ENCODE assay signal across 8 cellular contexts in the genomic region with DNA sequence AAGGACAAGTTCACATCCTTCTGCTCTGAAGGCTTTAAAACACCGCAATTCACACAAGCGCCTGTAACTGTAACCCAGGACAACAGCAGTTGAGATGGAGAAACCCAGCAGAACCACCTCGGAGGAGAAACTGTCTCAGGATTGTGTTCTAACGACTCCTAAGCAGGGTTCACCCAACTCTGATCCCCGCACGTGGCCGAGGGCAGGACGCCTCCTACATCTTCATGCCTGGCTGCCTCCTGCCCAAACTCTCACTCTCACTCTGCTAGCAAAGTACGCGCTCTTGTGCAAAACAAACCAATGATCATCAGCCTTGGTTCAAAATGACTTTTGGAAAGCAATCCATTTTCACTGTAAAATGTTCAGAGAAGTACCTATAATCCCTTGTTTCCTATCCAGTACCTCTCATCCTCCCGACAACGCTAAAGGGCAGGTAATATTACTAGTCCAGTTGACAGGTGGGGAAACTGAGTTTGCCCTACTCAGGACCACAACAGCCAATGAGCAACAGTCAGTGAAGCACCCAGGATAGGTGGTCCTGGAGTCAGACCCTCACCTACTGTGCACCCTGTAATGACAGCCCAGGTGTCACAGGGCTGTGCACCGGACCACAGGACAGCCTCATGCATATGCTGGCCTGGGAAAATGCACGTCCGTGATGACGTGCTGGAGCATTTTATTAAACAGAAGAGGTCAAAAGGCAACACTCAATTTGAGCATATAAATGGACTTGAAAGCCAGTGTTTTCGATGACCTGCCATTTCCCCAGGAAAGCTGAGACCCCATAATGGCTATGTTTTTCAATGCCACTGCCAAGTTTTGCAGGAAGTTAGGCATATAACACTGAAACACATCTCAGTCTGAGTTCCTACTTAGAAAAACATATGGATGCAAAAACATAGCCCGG. TPM values are rescaled to one million over a fixed set of nuclear protein-coding genes. Genes with fewer than 3 reads are reported as not detected.
DNase-seq lines count a peak whose midpoint lies in the region; ATAC-seq, FAIRE-seq and TF ChIP-seq lines count a peak whose summit lies in the region.

No MANE protein-coding gene starts in this region.

- no peaks in the 10 kb centered on the region for H3K36me3 ChIP-seq in right atrium auricular region
- no peaks in the 10 kb centered on the region for H3K36me3 ChIP-seq in kidney (ENCODE audit: control insufficient read depth in 1 of 2, insufficient read depth in 2 of 2, low read length in 2 of 2)
- no peaks in the 10 kb centered on the region for H3K36me3 ChIP-seq in uterus

- H3K9me3 Mint-ChIP-seq in activated naive CD4-positive, alpha-beta T cell treated with anti-CD3 and anti-CD28 coated beads for 36 hours = no peaks in the 10 kb centered on the region

- no peak for TF ChIP-seq POLR2A in uterus (IDR thresholded peaks at IDR 0.05)

- no peak for DNase-seq in right atrium auricular region (ENCODE audit: low spot score)
- no peak for DNase-seq in left cardiac atrium
- no peak for DNase-seq in kidney
- DNase-seq in uterus = no peak
- DNase-seq in OCI-M2 (lab: John Stamatoyannopoulos, UW; ENCODE audit: unreplicated experiment) = no peak
- no peak for DNase-seq in activated naive CD4-positive, alpha-beta T cell treated with anti-CD3 and anti-CD28 coated beads for 36 hours

- peaks cover 0 to 66% of the 10 kb centered on the region in 2 donors for H3K4me1 ChIP-seq in right atrium auricular region
- H3K4me1 ChIP-seq in kidney (ENCODE audit: control insufficient read depth in 1 of 2, insufficient read depth in 1 of 2, low read depth in 1 of 2, low read length in 2 of 2) = peaks cover 30 to 33% of the 10 kb centered on the region in 2 donors
- H3K4me1 ChIP-seq in uterus = peaks cover 5 to 12% of the 10 kb centered on the region in 2 donors

- no peak for FAIRE-seq in kidney (lab: Jason Lieb, UNC)

- H3K27ac ChIP-seq in right atrium auricular region (peak overlapping the region; percentile 81 to 83), VCaP (peak overlapping the region; percentile 18), kidney (ENCODE audit: low read depth in 2 of 2, low read length in 2 of 2) (peak overlapping the region; percentile 3 to 62), uterus (peak overlapping the region; percentile 52 to 82)

- CTCF ChIA-PET in activated naive CD4-positive, alpha-beta T cell treated with anti-CD3 and anti-CD28 coated beads for 36 hours (lab: Charles Lee) = no interaction called here

- H3K4me3 ChIP-seq in right atrium auricular region = no peak overlapping the region
- H3K4me3 ChIP-seq in kidney (ENCODE audit: low read length in 2 of 2) = peak overlapping the region in 1 of 2 donors; percentile 20
- no peak overlapping the region for H3K4me3 ChIP-seq in uterus

- H3K27me3 Mint-ChIP-seq in activated naive CD4-positive, alpha-beta T cell treated with anti-CD3 and anti-CD28 coated beads for 36 hours (ENCODE audit: low read depth) = no peaks in the 10 kb centered on the region

- intact Hi-C loops in left cardiac atrium (cut with DNase I) = no loop called here
- intact Hi-C loops in kidney (cut with DNase I) = no loop called here
- intact Hi-C loops in uterus (cut with DNase I; ENCODE audit: low total_unique reads) = no loop called here
- intact Hi-C loops in activated naive CD4-positive, alpha-beta T cell treated with anti-CD3 and anti-CD28 coated beads for 36 hours (cut with micrococcal nuclease) = no loop called here

- H3K4me3 Mint-ChIP-seq in activated naive CD4-positive, alpha-beta T cell treated with anti-CD3 and anti-CD28 coated beads for 36 hours = no peak overlapping the region

- no peak overlapping the region for H3K9ac ChIP-seq in kidney (ENCODE audit: low read length in 2 of 2)

- peaks cover 51% of the 10 kb centered on the region for H3K4me1 Mint-ChIP-seq in activated naive CD4-positive, alpha-beta T cell treated with anti-CD3 and anti-CD28 coated beads for 36 hours (ENCODE audit: low read depth)

- H3K9me3 ChIP-seq in right atrium auricular region (no peaks in the 10 kb centered on the region), kidney (ENCODE audit: control insufficient read depth in 1 of 2, low read length in 2 of 2) (no peaks in the 10 kb centered on the region), uterus (no peaks in the 10 kb centered on the region)

- H3K36me3 Mint-ChIP-seq in activated naive CD4-positive, alpha-beta T cell treated with anti-CD3 and anti-CD28 coated beads for 36 hours (ENCODE audit: low read depth) = peaks cover 9% of the 10 kb centered on the region

- ATAC-seq in left cardiac atrium (no peak), HG03521 (IDR thresholded peaks at IDR 0.05; ENCODE audit: unreplicated experiment) (no peak)

- H3K27me3 ChIP-seq in right atrium auricular region (no peaks in the 10 kb centered on the region), uterus (no peaks in the 10 kb centered on the region)

- H3K27ac Mint-ChIP-seq in activated naive CD4-positive, alpha-beta T cell treated with anti-CD3 and anti-CD28 coated beads for 36 hours = no peak overlapping the region

- TF ChIP-seq CTCF in right atrium auricular region (IDR thresholded peaks at IDR 0.05) (no peak), VCaP (conservative IDR thresholded peaks at IDR 0.05) (no peak), kidney (IDR thresholded peaks at IDR 0.05; ENCODE audit: borderline replicate concordance, extremely low read depth, insufficient read depth) (no peak), uterus (IDR thresholded peaks at IDR 0.05) (no peak)

RNA-seq across cellular contexts. Expression of gene EPS15L1, which starts 25.4 kb away (rescaled TPM):
- total RNA-seq in right atrium auricular region (10 to 100 TPM; 24.0 to 27.4 TPM), left cardiac atrium (10 to 100 TPM; 59.9 to 67.4 TPM), kidney (43.3 TPM), uterus (10 to 100 TPM; 18.8 to 67.2 (median 39.6) TPM)
- 34.2 TPM for polyA plus RNA-seq in kidney (ENCODE audit: insufficient read depth, low read depth, low replicate concordance)
- 10 to 100 TPM; 17.3 to 21.0 TPM for total RNA-seq in activated naive CD4-positive, alpha-beta T cell treated with anti-CD3 and anti-CD28 coated beads for 36 hours

RNA-seq across cellular contexts. Expression of gene CALR3, which starts 49.6 kb away (rescaled TPM):
- not detected for total RNA-seq in right atrium auricular region
- total RNA-seq in left cardiac atrium = not detected
- not detected for total RNA-seq in kidney
- polyA plus RNA-seq in kidney (ENCODE audit: insufficient read depth, low read depth, low replicate concordance) = not detected
- not detected for total RNA-seq in uterus
- not detected for total RNA-seq in activated naive CD4-positive, alpha-beta T cell treated with anti-CD3 and anti-CD28 coated beads for 36 hours

RNA-seq across cellular contexts. Expression of gene C19orf44, which starts 49.8 kb away (rescaled TPM):
- 1 to 10 TPM; 2.3 to 6.0 TPM for total RNA-seq in right atrium auricular region
- total RNA-seq in left cardiac atrium = 1 to 10 TPM; 2.4 to 3.8 TPM
- 8.6 TPM for total RNA-seq in kidney
- polyA plus RNA-seq in kidney (ENCODE audit: insufficient read depth, low read depth, low replicate concordance) = 6.2 TPM
- 10 to 100 TPM in 1 of 4 donors, 1 to 10 TPM in 2, under 1 TPM in 1; 0.26 to 11.9 (median 7.5) TPM for total RNA-seq in uterus
- 1 to 10 TPM; 2.1 to 2.6 TPM for total RNA-seq in activated naive CD4-positive, alpha-beta T cell treated with anti-CD3 and anti-CD28 coated beads for 36 hours

Comparison
In these comparisons a context has a peak if more than half of its experiments do, and no peak if none do; other contexts are left out.
1. H3K27ac ChIP-seq: peak in every context shown above with its lines; median percentile 82 in right atrium auricular region; 67 in uterus; 32 in kidney; 18 in VCaP.